Comparison of ENCODE assay signal across 24 cellular contexts in the genomic region with DNA sequence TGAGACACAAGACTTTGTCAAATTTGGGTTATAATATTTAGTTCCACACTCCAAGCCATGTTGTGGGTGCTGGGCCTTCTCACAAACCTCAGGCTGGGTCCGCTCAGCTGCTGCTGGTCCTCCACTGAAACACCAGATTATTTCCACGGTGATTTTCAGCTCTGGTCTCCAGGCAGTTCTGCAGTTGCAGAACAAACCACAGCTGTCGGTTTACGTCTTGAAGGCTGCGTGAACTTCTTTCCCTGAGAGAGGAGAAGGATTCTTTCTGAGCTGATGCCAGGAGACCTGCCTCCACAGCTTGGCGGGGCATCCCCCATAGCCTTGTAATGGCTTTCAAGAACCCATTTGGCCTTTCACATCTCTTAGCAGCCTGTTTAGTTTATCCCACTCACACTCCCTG. TPM values are rescaled to one million over a fixed set of nuclear protein-coding genes. Genes with fewer than 3 reads are reported as not detected.
"Had no signal": no experiment of that assay in that cellular context is flagged by ENCODE, and none has a peak within 500 bp of the region (broad histone marks: within the 10 kb centered on the region; RNA-seq: fewer than 3 reads in every experiment).

No MANE protein-coding gene starts in this region.

- H3K36me3 ChIP-seq: neural progenitor cell, neutrophil, uterus had no signal

- H3K79me2 ChIP-seq: parathyroid adenoma had no signal

- H3K27me3 ChIP-seq: heart left ventricle, neural progenitor cell, neutrophil, spleen, tibial nerve, uterus had no signal

- H3K9me3 ChIP-seq: heart left ventricle, neutrophil, psoas muscle, spleen, tibial nerve, uterus had no signal

- H3K4me1 ChIP-seq: neural progenitor cell, parathyroid adenoma, psoas muscle, spleen, tibial nerve, uterus had no signal

- H3K9ac ChIP-seq: neural progenitor cell, parathyroid adenoma had no signal

- H3K4me3 ChIP-seq: heart left ventricle, lung, neural progenitor cell, psoas muscle, spleen, tibial nerve, uterus had no signal

- FAIRE-seq: islet of Langerhans, kidney, small intestine had no signal

- H3K4me2 ChIP-seq: neural progenitor cell had no signal

- DNase-seq: heart left ventricle; hypothalamus; immature natural killer cell; kidney; mesendoderm; naive thymus-derived CD8-positive, alpha-beta T cell; nephron progenitor cell; occipital lobe; psoas muscle; small intestine; spleen; stimulated activated CD4-positive, alpha-beta T cell treated with anti-CD3 and anti-CD28 coated beads, Interleukin-4, amount 100 ng/mL, for 24 hours; stimulated activated naive CD4-positive, alpha-beta T cell; substantia nigra; uterus had no signal

- H2AFZ ChIP-seq: neural progenitor cell, parathyroid adenoma had no signal

- ATAC-seq: naive thymus-derived CD8-positive, alpha-beta T cell; psoas muscle; sciatic nerve; stimulated activated effector memory CD8-positive, alpha-beta T cell treated with anti-CD3 and anti-CD28 coated beads, Interleukin-12 subunit alpha, Interleukin-12 subunit beta, amount 100 ng/mL, for 72 hours had no signal

- H3K27ac ChIP-seq: heart left ventricle, neural progenitor cell, neutrophil, parathyroid adenoma, psoas muscle, spleen, tibial nerve, uterus had no signal

RNA-seq across cellular contexts. Expression of gene GALNT15, which starts 16.2 kb away (rescaled TPM):
- total RNA-seq: mononuclear cell; naive thymus-derived CD8-positive, alpha-beta T cell had no signal
- polyA plus RNA-seq: immature natural killer cell; naive thymus-derived CD8-positive, alpha-beta T cell had no signal
